In genomic region chr9:106906129-106906528, GRCh38 we compare ENCODE assay signal across 16 cellular contexts. TPM values are rescaled to one million over a fixed set of nuclear protein-coding genes. Genes with fewer than 3 reads are reported as not detected.
DNase-seq lines count a peak whose midpoint lies in the region; ATAC-seq, FAIRE-seq and TF ChIP-seq lines count a peak whose summit lies in the region.
"Had no signal": no experiment of that assay in that cellular context is flagged by ENCODE, and none has a peak within 500 bp of the region (broad histone marks: within the 10 kb centered on the region; RNA-seq: fewer than 3 reads in every experiment).

No MANE protein-coding gene starts in this region.

- H4K5ac ChIP-seq in H9 (ENCODE audit: insufficient read length, low read depth, low read length) = no peak overlapping the region

- H4K20me1 ChIP-seq in H9 (ENCODE audit: control insufficient read depth, insufficient read depth, insufficient read length) (no peaks in the 10 kb centered on the region), keratinocyte (ENCODE audit: control insufficient read depth, extremely low read depth, insufficient read depth, low read length) (no peaks in the 10 kb centered on the region)
- H4K20me1 ChIP-seq: BLaER1 had no signal

- H3K56ac ChIP-seq in H9 (ENCODE audit: insufficient read length, low read depth, low read length) = no peak overlapping the region

- peak overlapping the region in 2 of 3 experiments; percentile 60 to 93; a peak in 3 of 7 replicates for H3K27ac Mint-ChIP-seq in H9
- no peak overlapping the region for H3K27ac Mint-ChIP-seq in endothelial cell (ENCODE audit: unreplicated experiment)
- H3K27ac Mint-ChIP-seq: CD8-positive, alpha-beta memory T cell; GM23338 had no signal

- no peak overlapping the region for H3K18ac ChIP-seq in H9 (ENCODE audit: insufficient read length, low read depth, low read length)

- H3K27me3 Mint-ChIP-seq in H9 (ENCODE audit: low read depth) (no peaks in the 10 kb centered on the region), endothelial cell (ENCODE audit: unreplicated experiment) (peaks cover 6% of the 10 kb centered on the region)

- H3K9me1 ChIP-seq in keratinocyte (ENCODE audit: control insufficient read depth, extremely low read depth, insufficient read depth, low read length) = no peaks in the 10 kb centered on the region

- no peak overlapping the region for H3K4ac ChIP-seq in H9 (ENCODE audit: low read depth, low read length)

- H3K36me3 ChIP-seq in keratinocyte (ENCODE audit: control insufficient read depth in 2 of 2, extremely low read depth in 1 of 2, insufficient read depth in 2 of 2, low read length in 2 of 2) (no peaks in the 10 kb centered on the region), right atrium auricular region (no peaks in the 10 kb centered on the region)
- H3K36me3 ChIP-seq: HAP-1 had no signal

- no peak overlapping the region for H3T11ph ChIP-seq in H9 (ENCODE audit: low read length)

- DNase-seq in H9 (no peak), RWPE1 (ENCODE audit: low spot score) (no peak), endothelial cell (ENCODE audit: low spot score) (no peak), keratinocyte (ENCODE audit: low read depth, low spot score) (no peak), right atrium auricular region (ENCODE audit: low spot score) (no peak)
- DNase-seq: 8988T; AML-193; Caco-2; CD8-positive, alpha-beta memory T cell; GF-D8 had no signal

- H3K4me3 ChIP-seq in keratinocyte (ENCODE audit: control insufficient read depth in 2 of 3, extremely low read depth in 1 of 3, insufficient read depth in 2 of 3, low read depth in 1 of 3, low read length in 3 of 3) (peak overlapping the region in 2 of 3 experiments; percentile 36 to 64), right atrium auricular region (no peak overlapping the region)
- H3K4me3 ChIP-seq: BLaER1, GM23338, HAP-1 had no signal

- ATAC-seq in GM18517 (IDR thresholded peaks at IDR 0.05; ENCODE audit: unreplicated experiment) (no peak), GM21360 (IDR thresholded peaks at IDR 0.05; ENCODE audit: unreplicated experiment) (no peak), HG03442 (IDR thresholded peaks at IDR 0.05; ENCODE audit: unreplicated experiment) (no peak)
- ATAC-seq: GM23338 had no signal

- H4K91ac ChIP-seq in H9 (ENCODE audit: insufficient read length, low read depth, low read length) = no peak overlapping the region

- no peak overlapping the region for H2BK15ac ChIP-seq in H9 (ENCODE audit: low read depth, low read length)

- peaks cover 2% of the 10 kb centered on the region for H3K79me1 ChIP-seq in H9 (ENCODE audit: insufficient read depth, low read depth, low read length, poor library complexity, severe bottlenecking)

- no peak overlapping the region for H2BK120ac ChIP-seq in H9 (ENCODE audit: low read depth, low read length, poor library complexity, severe bottlenecking)

- no peak overlapping the region for H2BK20ac ChIP-seq in H9 (ENCODE audit: low read depth, low read length, poor library complexity, severe bottlenecking)

- FAIRE-seq in keratinocyte (lab: Jason Lieb, UNC) = no peak

- WGBS in H9 (ENCODE audit: extremely low coverage, insufficient read length, low lambda C conversion rate) = no CpG with 5 or more reads among the region's 3 CpGs

- H4K8ac ChIP-seq in H9 (replicated peaks; ENCODE audit: insufficient read length, low read depth, low read length) = no peak overlapping the region

- H3K9ac ChIP-seq in H9 (ENCODE audit: extremely low read depth, insufficient read length, low read length) = no peak overlapping the region
- peak overlapping the region; percentile 56 for H3K9ac ChIP-seq in keratinocyte (ENCODE audit: control insufficient read depth, extremely low read depth, insufficient read depth, low read length)
- H3K9ac ChIP-seq: BLaER1 had no signal

- H3K4me1 Mint-ChIP-seq in H9 (peaks cover 53 to 61% of the 10 kb centered on the region in 2 experiments), endothelial cell (ENCODE audit: unreplicated experiment) (peaks cover 7% of the 10 kb centered on the region)
- H3K4me1 Mint-ChIP-seq: CD8-positive, alpha-beta memory T cell had no signal

- H3K23me2 ChIP-seq in H9 (ENCODE audit: insufficient read length, low read depth, low read length, poor library complexity, severe bottlenecking) = no peaks in the 10 kb centered on the region

- CTCF ChIA-PET in RWPE1 (lab: Yijun Ruan, JAX) = no interaction called here

- dilution Hi-C loops in keratinocyte (cut with MboI; ENCODE audit: extremely low pct_ligation_motif_present, low sequenced_read_pairs) = no loop called here

- no peaks in the 10 kb centered on the region for H3K9me3 ChIP-seq in H9 (ENCODE audit: control insufficient read depth, low read depth, low read length)
- H3K9me3 ChIP-seq in keratinocyte (ENCODE audit: control insufficient read depth, low read depth, low read length) = no peaks in the 10 kb centered on the region
- H3K9me3 ChIP-seq in right atrium auricular region = peaks cover 0 to 6% of the 10 kb centered on the region in 2 donors

- H3K27me3 ChIP-seq in H9 (ENCODE audit: insufficient read depth, low read length) = no peaks in the 10 kb centered on the region
- no peaks in the 10 kb centered on the region for H3K27me3 ChIP-seq in keratinocyte (ENCODE audit: control insufficient read depth, extremely low read depth, insufficient read depth, low read length)
- H3K27me3 ChIP-seq in right atrium auricular region = no peaks in the 10 kb centered on the region
- H3K27me3 ChIP-seq: BLaER1 had no signal

- TF ChIP-seq CTCF in H9 (conservative IDR thresholded peaks at IDR 0.05) (no peak), RWPE1 (conservative IDR thresholded peaks at IDR 0.05; ENCODE audit: low read depth) (no peak), endothelial cell (IDR thresholded peaks at IDR 0.05; ENCODE audit: unreplicated experiment) (no peak), keratinocyte (optimal IDR thresholded peaks at IDR 0.05 in 1 of 3, IDR thresholded peaks at IDR 0.05 in 1 of 3, conservative IDR thresholded peaks at IDR 0.05 in 1 of 3; ENCODE audit: extremely low read depth in 1 of 3, insufficient read depth in 2 of 3, low read length in 3 of 3) (no peak), right atrium auricular region (IDR thresholded peaks at IDR 0.05) (no peak)

- no peak overlapping the region for H3K14ac ChIP-seq in H9 (ENCODE audit: insufficient read depth, low read length)

- H3K27ac ChIP-seq in H9 (ENCODE audit: insufficient read length, low read depth, low read length) (no peak overlapping the region), RWPE1 (peak overlapping the region; percentile 45), keratinocyte (ENCODE audit: control insufficient read depth, insufficient read depth, low read length) (peak overlapping the region; percentile 76), right atrium auricular region (no peak overlapping the region)
- H3K27ac ChIP-seq: BLaER1 had no signal

- H2BK12ac ChIP-seq in H9 (ENCODE audit: insufficient read length, low read depth, low read length) = no peak overlapping the region

- no peak overlapping the region for H3K4me2 ChIP-seq in H9 (ENCODE audit: insufficient read depth, insufficient read length, low read length)
- H3K4me2 ChIP-seq in keratinocyte (ENCODE audit: control insufficient read depth, extremely low read depth, insufficient read depth, low read depth, low read length) = peak overlapping the region; percentile 90
- H3K4me2 ChIP-seq: BLaER1, GM23338 had no signal

- H3K79me2 ChIP-seq in H9 (ENCODE audit: insufficient read depth, low read length) (peaks cover 35% of the 10 kb centered on the region; the same call in 1 of the 2 replicates), keratinocyte (ENCODE audit: control insufficient read depth, insufficient read depth, low read length) (peaks cover 64% of the 10 kb centered on the region)

- no peak overlapping the region for H2AFZ ChIP-seq in H9 (ENCODE audit: low read length)
- H2AFZ ChIP-seq in keratinocyte (ENCODE audit: control insufficient read depth, low read length) = peak overlapping the region; percentile 58
- H2AFZ ChIP-seq: GM23338 had no signal

- no peak overlapping the region for H3K23ac ChIP-seq in H9 (ENCODE audit: insufficient read length, low read depth, low read length)

- H3K4me3 Mint-ChIP-seq in H9 (no peak overlapping the region), endothelial cell (ENCODE audit: unreplicated experiment) (peak overlapping the region; percentile 75)
- H3K4me3 Mint-ChIP-seq: CD8-positive, alpha-beta memory T cell; GM23338 had no signal

- H3K36me3 Mint-ChIP-seq in H9 (ENCODE audit: insufficient read depth in 1 of 3, low read depth in 3 of 3) (peaks cover 49 to 61% (median 57%) of the 10 kb centered on the region in 3 experiments), endothelial cell (ENCODE audit: low read depth, unreplicated experiment) (peaks cover 38% of the 10 kb centered on the region)
- H3K36me3 Mint-ChIP-seq: CD8-positive, alpha-beta memory T cell had no signal

- POLR2A ChIA-PET in RWPE1 (lab: Yijun Ruan, JAX; ENCODE audit: low non-redundant PET) = no interaction called here

- H3K9me3 Mint-ChIP-seq in H9 (peaks cover 41 to 58% of the 10 kb centered on the region in 2 experiments), endothelial cell (ENCODE audit: unreplicated experiment) (no peaks in the 10 kb centered on the region)

- H2BK5ac ChIP-seq in H9 (ENCODE audit: insufficient read length, low read length) = no peak overlapping the region

- no peak overlapping the region for H2AK5ac ChIP-seq in H9 (ENCODE audit: insufficient read length, low read length)

- 0 out of 2 replicates have a peak, but pooled peaks cover under 1% of the 10 kb centered on the region for H3K4me1 ChIP-seq in H9 (ENCODE audit: insufficient read depth, low read length)
- H3K4me1 ChIP-seq in keratinocyte (ENCODE audit: control insufficient read depth, extremely low read depth, insufficient read depth, low read length) = peaks cover 22% of the 10 kb centered on the region
- H3K4me1 ChIP-seq in right atrium auricular region = peaks cover 0 to 4% of the 10 kb centered on the region in 2 donors
- H3K4me1 ChIP-seq: BLaER1, Caco-2 had no signal

RNA-seq across cellular contexts. Expression of gene ZNF462, which starts 43.2 kb away (rescaled TPM):
- total RNA-seq in H9 (2021) = 159 and 164 TPM in 2 replicates
- total RNA-seq in endothelial cell (ENCODE audit: unreplicated experiment) = 98.3 TPM
- polyA plus RNA-seq in keratinocyte = 6.9 to 9.5 TPM (median 7.8 TPM) in 3 replicates
- polyA plus RNA-seq in keratinocyte (2011; ENCODE audit: low read depth) = 7.5 TPM
- 7.5 and 7.9 TPM in 2 replicates for polyA plus RNA-seq in keratinocyte (2011; cell fraction: cytosol; rRNA removed)
- polyA plus RNA-seq in keratinocyte (2011; cell fraction: nucleus; rRNA removed) = 31.0 and 35.9 TPM in 2 replicates
- polyA plus RNA-seq in keratinocyte (2012; ENCODE audit: low replicate concordance) = 3.9 and 10.5 TPM in 2 replicates
- 28.3 to 79.5 TPM (median 44.0 TPM) in 3 replicates for polyA minus RNA-seq in keratinocyte
- 18.6 TPM for polyA minus RNA-seq in keratinocyte (2011; cell fraction: cytosol; rRNA and poly(A)+ RNA removed)
- 49.9 and 97.1 TPM in 2 replicates for polyA minus RNA-seq in keratinocyte (2011; cell fraction: nucleus; rRNA and poly(A)+ RNA removed)
- total RNA-seq in right atrium auricular region = 10 to 100 TPM; 20.9 to 30.5 TPM
- polyA plus RNA-seq: CD8-positive, alpha-beta memory T cell had no signal

Comparison
In these comparisons a context has a peak if more than half of its experiments do, and no peak if none do; other contexts are left out.
1. H3K27ac ChIP-seq: peak in RWPE1 (single experiment) and keratinocyte (single experiment); none in H9 (single experiment) and right atrium auricular region (0 of 2).
2. H3K4me3 ChIP-seq: peak in keratinocyte (2 of 3); none in right atrium auricular region (0 of 2).